ENCODE assay signal across 12 cellular contexts in the genomic region with DNA sequence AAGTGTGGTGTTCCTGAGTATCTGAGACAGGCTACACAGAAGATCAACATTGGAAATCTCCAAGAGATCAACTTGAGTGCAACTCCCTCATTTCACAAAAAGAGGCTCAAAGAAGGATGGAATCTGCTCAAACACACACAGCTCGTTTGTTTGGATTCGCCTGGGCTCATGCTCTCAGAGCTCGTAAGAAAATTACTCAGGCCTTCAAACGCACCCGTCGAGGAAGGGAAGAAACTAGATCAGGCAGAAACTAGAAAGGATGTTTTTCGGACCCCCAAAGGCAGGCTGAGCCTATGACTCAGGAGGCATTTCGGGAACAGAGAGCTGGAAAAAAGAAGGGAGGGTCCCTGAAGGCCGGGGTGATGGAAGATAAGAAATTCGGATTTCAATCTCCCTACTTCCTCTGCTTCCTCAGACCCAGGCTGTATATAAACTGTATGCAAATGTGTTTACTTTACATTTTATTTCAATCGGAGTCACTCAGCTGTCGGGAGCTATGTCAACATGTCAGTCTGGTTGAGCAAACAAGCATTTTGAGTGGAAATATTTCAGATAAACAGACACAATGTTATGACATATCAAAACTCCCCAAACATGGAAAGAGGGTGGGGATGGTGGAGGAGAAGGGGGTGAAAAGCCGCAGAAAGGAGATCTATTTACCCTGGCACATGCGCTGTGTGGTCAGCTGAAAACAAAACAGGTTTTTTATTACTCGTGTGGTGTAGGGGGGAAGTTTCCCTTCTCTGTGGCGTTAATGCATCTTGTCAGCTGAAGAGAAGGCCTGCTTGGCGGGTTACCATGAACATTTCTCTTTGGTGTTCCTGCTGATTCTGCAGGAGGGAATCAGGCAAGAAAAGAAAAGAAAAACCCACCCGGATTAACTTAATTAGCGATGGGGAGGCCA.
A peak's percentile ranks its signal among the peaks of the same experiment; 100 is the strongest.
DNase-seq lines count a peak whose midpoint lies in the region; ATAC-seq, FAIRE-seq and TF ChIP-seq lines count a peak whose summit lies in the region.
"Had no signal": no experiment of that assay in that cellular context is flagged by ENCODE, and none has a peak within 500 bp of the region (broad histone marks: within the 10 kb centered on the region; RNA-seq: fewer than 3 reads in every experiment).

No MANE protein-coding gene starts in this region.

- no peak for TF ChIP-seq CTCF in GM23338 (conservative IDR thresholded peaks at IDR 0.05; ENCODE audit: low read depth in 2 of 2)
- TF ChIP-seq CTCF in pancreas (IDR thresholded peaks at IDR 0.05): no peak
- TF ChIP-seq CTCF in A673 (conservative IDR thresholded peaks at IDR 0.05; ENCODE audit: low read depth, low read length): no peak

- H2AFZ ChIP-seq in GM23338: peak overlapping the region; percentile 77; the same call in 1 of the 2 replicates

- H3K9me3 ChIP-seq in pancreas (no peaks in the 10 kb centered on the region), A673 (ENCODE audit: low read depth, low read length, poor library complexity, severe bottlenecking) (no peaks in the 10 kb centered on the region)

- no peaks in the 10 kb centered on the region for H3K79me2 ChIP-seq in GM23338 (replicated peaks; ENCODE audit: insufficient read depth)

- H3K27ac Mint-ChIP-seq in GM23338: no peak overlapping the region
- no peak overlapping the region for H3K27ac Mint-ChIP-seq in activated naive CD4-positive, alpha-beta T cell treated with anti-CD3 and anti-CD28 coated beads, Interleukin-2, amount 50 U/mL, for 72 hours
- H3K27ac Mint-ChIP-seq: activated naive CD8-positive, alpha-beta T cell had no signal

- intact Hi-C loops in pancreas (cut with DNase I): no loop called here
- intact Hi-C loops in A673 (cut with micrococcal nuclease; ENCODE audit: unreplicated experiment): no loop called here

- H3K27me3 Mint-ChIP-seq in GM23338 (ENCODE audit: insufficient read depth, low read depth, poor library complexity): peaks cover 4% of the 10 kb centered on the region

- peaks cover 11% of the 10 kb centered on the region for H3K4me1 Mint-ChIP-seq in GM23338

- H3K36me3 ChIP-seq in GM23338 (ENCODE audit: insufficient read depth) (no peaks in the 10 kb centered on the region), pancreas (no peaks in the 10 kb centered on the region), A673 (ENCODE audit: insufficient read depth, low read length, poor library complexity, severe bottlenecking) (no peaks in the 10 kb centered on the region)

- no peak overlapping the region for H3K27ac ChIP-seq in GM23338 (ENCODE audit: low read depth)
- H3K27ac ChIP-seq in pancreas: no peak overlapping the region
- H3K27ac ChIP-seq in A673 (ENCODE audit: low read depth, low read length, poor library complexity, severe bottlenecking): no peak overlapping the region

- H3K4me2 ChIP-seq in GM23338: peak overlapping the region; percentile 46

- H3F3A ChIP-seq in GM23338 (replicated peaks; ENCODE audit: low read depth): no peaks in the 10 kb centered on the region

- POLR2A ChIA-PET in A673 (lab: Charles Lee; ENCODE audit: low non-redundant PET): no interaction called here

- BruUV-seq in A673 (replicated peaks; lab: Mats Ljungman, UMichigan): no TSS peak

- WGBS in pancreas, 2 donors: 11% methylated on average over 19 of the region's 19 CpGs

- peak; percentile 31 for DNase-seq in GM23338 (ENCODE audit: low spot score)
- DNase-seq in NCI-H748 treated with DMSO at 0.1 percent for 48 hours (lab: John Stamatoyannopoulos, UW): peak; percentile 50
- peak; percentile 82 for DNase-seq in fibroblast of gingiva (ENCODE audit: low read depth)
- DNase-seq in pancreas: no peak
- no peak for DNase-seq in A673 (ENCODE audit: low spot score)
- no peak for DNase-seq in activated naive CD4-positive, alpha-beta T cell treated with anti-CD3 and anti-CD28 coated beads, Interleukin-2, amount 50 U/mL, for 72 hours (ENCODE audit: low spot score in 2 of 2)
- DNase-seq: GF-D8; stimulated activated CD4-positive, alpha-beta T cell treated with anti-CD3 and anti-CD28 coated beads, Interleukin-4, amount 100 ng/mL, for 24 hours; T-helper 9 cell had no signal

- H3K4me3 ChIP-seq in GM23338 (0 out of 2 replicates have a peak overlapping the region, but pooled peaks have one; percentile 22), pancreas (no peak overlapping the region), A673 (ENCODE audit: low read depth, low read length, poor library complexity, severe bottlenecking) (no peak overlapping the region)

- no peaks in the 10 kb centered on the region for H3K9me2 ChIP-seq in GM23338 (ENCODE audit: insufficient read depth)

- peaks cover 5% of the 10 kb centered on the region; the same call in 1 of the 2 replicates for H3K4me1 ChIP-seq in GM23338 (ENCODE audit: insufficient read depth)
- no peaks in the 10 kb centered on the region for H3K4me1 ChIP-seq in pancreas
- H3K4me1 ChIP-seq in A673 (ENCODE audit: insufficient read depth, low read length, poor library complexity, severe bottlenecking): no peaks in the 10 kb centered on the region

- H4K20me1 ChIP-seq in GM23338 (replicated peaks; ENCODE audit: insufficient read depth): no peaks in the 10 kb centered on the region

- FAIRE-seq in pancreas (lab: Jason Lieb, UNC): no peak

- CTCF ChIA-PET in A673 (lab: Charles Lee): no interaction called here

- no peaks in the 10 kb centered on the region for H3K36me3 Mint-ChIP-seq in GM23338 (ENCODE audit: low read depth)
- H3K36me3 Mint-ChIP-seq in activated naive CD4-positive, alpha-beta T cell treated with anti-CD3 and anti-CD28 coated beads, Interleukin-2, amount 50 U/mL, for 72 hours: peaks cover 8 to 12% of the 10 kb centered on the region in 2 donors
- H3K36me3 Mint-ChIP-seq: activated naive CD8-positive, alpha-beta T cell had no signal

- no peaks in the 10 kb centered on the region for H3K9me3 Mint-ChIP-seq in GM23338
- peaks cover 18% of the 10 kb centered on the region in 2 donors for H3K9me3 Mint-ChIP-seq in activated naive CD4-positive, alpha-beta T cell treated with anti-CD3 and anti-CD28 coated beads, Interleukin-2, amount 50 U/mL, for 72 hours

- H3K27me3 ChIP-seq in GM23338 (ENCODE audit: insufficient read depth) (no peaks in the 10 kb centered on the region), pancreas (peaks cover 0 to 8% (median 0%) of the 10 kb centered on the region in 4 donors), A673 (replicated peaks; ENCODE audit: insufficient read depth, low read depth, low read length, poor library complexity) (no peaks in the 10 kb centered on the region)

- peak; percentile 73 for ATAC-seq in GM23338
- peak in 3 of 4 donors; percentile 25 to 45 (median 44) for ATAC-seq in pancreas
- no peak for ATAC-seq in GM21619 (IDR thresholded peaks at IDR 0.05; ENCODE audit: unreplicated experiment)
- no peak for ATAC-seq in HG03432 (IDR thresholded peaks at IDR 0.05; ENCODE audit: unreplicated experiment)
- ATAC-seq in activated naive CD4-positive, alpha-beta T cell treated with anti-CD3 and anti-CD28 coated beads, Interleukin-2, amount 50 U/mL, for 72 hours: no peak

- no peak overlapping the region; the same call in 2 of the 3 replicates for H3K4me3 Mint-ChIP-seq in GM23338
- H3K4me3 Mint-ChIP-seq: activated naive CD8-positive, alpha-beta T cell had no signal

TF ChIP-seq in GM23338, 12 proteins besides CTCF, POLR2A, EP300 and RAD21 (continues in another document):
- TF ChIP-seq STAT1 (IDR thresholded peaks at IDR 0.05; ENCODE audit: unreplicated experiment) (no peak), POLR2AphosphoS5 (IDR thresholded peaks at IDR 0.05; ENCODE audit: low read depth) (no peak), ZNF331 (CRISPR knock-in tag; IDR thresholded peaks at IDR 0.05; ENCODE audit: low read depth) (no peak), JUNB (IDR thresholded peaks at IDR 0.05; ENCODE audit: unreplicated experiment) (no peak), NANOG (IDR thresholded peaks at IDR 0.05; ENCODE audit: borderline replicate concordance) (no peak), ZNF114 (CRISPR knock-in tag; IDR thresholded peaks at IDR 0.05) (no peak), EZH2phosphoT487 (IDR thresholded peaks at IDR 0.05; ENCODE audit: unreplicated experiment) (no peak), EZH2 (IDR thresholded peaks at IDR 0.05; ENCODE audit: low read depth, unreplicated experiment) (no peak), CREB1 (CRISPR knock-in tag; IDR thresholded peaks at IDR 0.05; ENCODE audit: low read depth) (no peak)
- TF ChIP-seq, protein P1, sequence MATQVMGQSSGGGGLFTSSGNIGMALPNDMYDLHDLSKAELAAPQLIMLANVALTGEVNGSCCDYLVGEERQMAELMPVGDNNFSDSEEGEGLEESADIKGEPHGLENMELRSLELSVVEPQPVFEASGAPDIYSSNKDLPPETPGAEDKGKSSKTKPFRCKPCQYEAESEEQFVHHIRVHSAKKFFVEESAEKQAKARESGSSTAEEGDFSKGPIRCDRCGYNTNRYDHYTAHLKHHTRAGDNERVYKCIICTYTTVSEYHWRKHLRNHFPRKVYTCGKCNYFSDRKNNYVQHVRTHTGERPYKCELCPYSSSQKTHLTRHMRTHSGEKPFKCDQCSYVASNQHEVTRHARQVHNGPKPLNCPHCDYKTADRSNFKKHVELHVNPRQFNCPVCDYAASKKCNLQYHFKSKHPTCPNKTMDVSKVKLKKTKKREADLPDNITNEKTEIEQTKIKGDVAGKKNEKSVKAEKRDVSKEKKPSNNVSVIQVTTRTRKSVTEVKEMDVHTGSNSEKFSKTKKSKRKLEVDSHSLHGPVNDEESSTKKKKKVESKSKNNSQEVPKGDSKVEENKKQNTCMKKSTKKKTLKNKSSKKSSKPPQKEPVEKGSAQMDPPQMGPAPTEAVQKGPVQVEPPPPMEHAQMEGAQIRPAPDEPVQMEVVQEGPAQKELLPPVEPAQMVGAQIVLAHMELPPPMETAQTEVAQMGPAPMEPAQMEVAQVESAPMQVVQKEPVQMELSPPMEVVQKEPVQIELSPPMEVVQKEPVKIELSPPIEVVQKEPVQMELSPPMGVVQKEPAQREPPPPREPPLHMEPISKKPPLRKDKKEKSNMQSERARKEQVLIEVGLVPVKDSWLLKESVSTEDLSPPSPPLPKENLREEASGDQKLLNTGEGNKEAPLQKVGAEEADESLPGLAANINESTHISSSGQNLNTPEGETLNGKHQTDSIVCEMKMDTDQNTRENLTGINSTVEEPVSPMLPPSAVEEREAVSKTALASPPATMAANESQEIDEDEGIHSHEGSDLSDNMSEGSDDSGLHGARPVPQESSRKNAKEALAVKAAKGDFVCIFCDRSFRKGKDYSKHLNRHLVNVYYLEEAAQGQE (IDR thresholded peaks at IDR 0.05; ENCODE audit: unreplicated experiment): no peak

Comparison
In these comparisons a context has a peak if more than half of its experiments do, and no peak if none do; other contexts are left out.
1. ATAC-seq: peak in GM23338 (single experiment) and pancreas (3 of 4); none in GM21619 (single experiment), HG03432 (single experiment) and activated naive CD4-positive, alpha-beta T cell treated with anti-CD3 and anti-CD28 coated beads, Interleukin-2, amount 50 U/mL, for 72 hours (0 of 2).
2. DNase-seq: peak in GM23338 (single experiment), NCI-H748 treated with DMSO at 0.1 percent for 48 hours (single experiment) and fibroblast of gingiva (single experiment); none in pancreas (0 of 6), A673 (single experiment) and activated naive CD4-positive, alpha-beta T cell treated with anti-CD3 and anti-CD28 coated beads, Interleukin-2, amount 50 U/mL, for 72 hours (0 of 2).